In genomic region chr1:77536813-77537212, GRCh38 we compare ENCODE assay signal across 13 cellular contexts.
DNase-seq lines count a peak whose midpoint lies in the region; FAIRE-seq and TF ChIP-seq lines count a peak whose summit lies in the region.
"Had no signal": no experiment of that assay in that cellular context is flagged by ENCODE, and none has a peak within 500 bp of the region (broad histone marks: within the 10 kb centered on the region; RNA-seq: fewer than 3 reads in every experiment).

No MANE protein-coding gene starts in this region.

- no peaks in the 10 kb centered on the region for H3K9me3 ChIP-seq in MG63
- no peaks in the 10 kb centered on the region for H3K9me3 ChIP-seq in spleen

- no peaks in the 10 kb centered on the region for H3K36me3 ChIP-seq in MG63
- H3K36me3 ChIP-seq in bronchial epithelial cell (ENCODE audit: control insufficient read depth, insufficient read depth, low read length): no peaks in the 10 kb centered on the region
- H3K36me3 ChIP-seq in spleen: no peaks in the 10 kb centered on the region

- peak; percentile 98 for DNase-seq in AG10803 (ENCODE audit: low read depth)
- peak; percentile 67 for DNase-seq in MG63
- DNase-seq in bronchial epithelial cell (ENCODE audit: low read depth): peak; percentile 93
- DNase-seq in lung microvascular endothelial cell (ENCODE audit: low read depth in 2 of 2): peak; percentile 75 to 87
- DNase-seq in anterior cingulate cortex (lab: John Stamatoyannopoulos, UW): no peak
- DNase-seq in RPMI8226: no peak
- DNase-seq in frontal cortex (ENCODE audit: low spot score in 2 of 2): no peak
- no peak for DNase-seq in spleen
- DNase-seq: activated B cell treated with CpG ODN at 0.5 μM for 24 hours; activated T-cell treated with anti-CD3 and anti-CD28 coated beads, Interleukin-2, amount 50 U/mL, for 72 hours; cortex of kidney; NCI-H2081; OCI-M1 had no signal

- 52 to 69% (median 61%) methylated on average over 2 of the region's 2 CpGs for WGBS in spleen, 5 donors

- intact Hi-C loops in spleen (cut with DNase I; ENCODE audit: low total_unique reads): no loop called here

- no peak for FAIRE-seq in bronchial epithelial cell (lab: Jason Lieb, UNC)
- FAIRE-seq in frontal cortex (lab: Jason Lieb, UNC): no peak

- H3K27me3 ChIP-seq in MG63 (no peaks in the 10 kb centered on the region), bronchial epithelial cell (ENCODE audit: control insufficient read depth, insufficient read depth, low read length) (no peaks in the 10 kb centered on the region), spleen (replicated peaks in 1 of 7) (no peaks in the 10 kb centered on the region)

- TF ChIP-seq CTCF in AG10803 (conservative IDR thresholded peaks at IDR 0.05; ENCODE audit: low read length) (no peak), bronchial epithelial cell (IDR thresholded peaks at IDR 0.05; ENCODE audit: insufficient read depth, low read length, severe bottlenecking) (no peak), spleen (IDR thresholded peaks at IDR 0.05 in 8 of 11, conservative IDR thresholded peaks at IDR 0.05 in 3 of 11) (no peak)

- H3K4me1 ChIP-seq in spleen: peaks cover 0 to 20% (median 4%) of the 10 kb centered on the region in 6 donors

- no peak overlapping the region for H3K27ac ChIP-seq in spleen

- TF ChIP-seq POLR2A in spleen (IDR thresholded peaks at IDR 0.05): no peak

- no peak overlapping the region for H3K4me3 ChIP-seq in AG10803 (ENCODE audit: low read length)
- no peak overlapping the region for H3K4me3 ChIP-seq in MG63
- no peak overlapping the region for H3K4me3 ChIP-seq in bronchial epithelial cell (ENCODE audit: low read depth, low read length)
- H3K4me3 ChIP-seq in spleen: no peak overlapping the region

Comparison
In these comparisons a context has a peak if more than half of its experiments do, and no peak if none do; other contexts are left out.
1. DNase-seq: peak in AG10803 (single experiment), MG63 (single experiment), bronchial epithelial cell (single experiment) and lung microvascular endothelial cell (2 of 2); none in anterior cingulate cortex (0 of 58), RPMI8226 (single experiment), frontal cortex (0 of 2) and spleen (single experiment).